1 cellular context compared by ENCODE assay signal in the genomic region with DNA sequence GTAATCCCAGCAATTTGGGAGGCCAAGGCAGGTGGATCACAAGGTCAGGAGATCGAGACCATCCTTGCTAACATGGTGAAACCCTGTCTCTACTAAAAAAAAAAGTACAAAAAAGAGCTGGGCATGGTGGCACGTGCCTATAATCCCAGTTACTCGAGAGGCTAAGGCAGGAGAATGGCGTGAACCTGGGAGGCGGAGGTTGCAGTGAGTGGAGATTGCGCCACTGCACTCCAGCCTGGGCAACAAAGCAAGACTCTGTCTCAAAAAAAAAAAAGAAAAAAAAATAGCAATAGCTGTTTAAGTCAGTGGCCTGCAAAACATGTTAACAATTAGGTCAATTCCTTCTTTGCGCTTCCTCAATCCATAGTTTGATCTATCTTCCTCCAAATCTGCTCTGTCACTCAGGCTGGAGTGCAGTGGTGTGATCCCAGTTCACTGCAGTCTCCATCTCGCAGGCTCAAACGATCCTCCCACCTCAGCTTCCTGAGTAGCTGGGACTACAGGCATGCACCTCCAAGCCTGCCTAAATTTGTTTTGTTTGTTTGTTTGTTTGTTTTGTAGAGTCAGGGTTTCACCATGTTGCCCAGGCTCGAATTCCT.
TF ChIP-seq lines count a peak whose summit lies in the region.
"Not testable (repeated sequence)": the region's sequence is repeated elsewhere in the genome, so short reads cannot be mapped to it uniquely, and the experiment has no call there.

No MANE protein-coding gene starts in this region.

TF ChIP-seq in K562, 482 proteins besides CTCF, POLR2A, EP300 and RAD21:
- TF ChIP-seq, protein P1, sequence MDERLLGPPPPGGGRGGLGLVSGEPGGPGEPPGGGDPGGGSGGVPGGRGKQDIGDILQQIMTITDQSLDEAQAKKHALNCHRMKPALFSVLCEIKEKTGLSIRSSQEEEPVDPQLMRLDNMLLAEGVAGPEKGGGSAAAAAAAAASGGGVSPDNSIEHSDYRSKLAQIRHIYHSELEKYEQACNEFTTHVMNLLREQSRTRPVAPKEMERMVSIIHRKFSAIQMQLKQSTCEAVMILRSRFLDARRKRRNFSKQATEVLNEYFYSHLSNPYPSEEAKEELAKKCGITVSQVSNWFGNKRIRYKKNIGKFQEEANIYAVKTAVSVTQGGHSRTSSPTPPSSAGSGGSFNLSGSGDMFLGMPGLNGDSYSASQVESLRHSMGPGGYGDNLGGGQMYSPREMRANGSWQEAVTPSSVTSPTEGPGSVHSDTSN (CRISPR knock-in tag; IDR thresholded peaks at IDR 0.05; ENCODE audit: low read depth): peak; percentile 42; the same call in 1 of the 2 replicates
- TF ChIP-seq, protein P1 (tag; conservative IDR thresholded peaks at IDR 0.05; ENCODE audit: low read depth): not testable (repeated sequence)
- TF ChIP-seq, protein P2, sequence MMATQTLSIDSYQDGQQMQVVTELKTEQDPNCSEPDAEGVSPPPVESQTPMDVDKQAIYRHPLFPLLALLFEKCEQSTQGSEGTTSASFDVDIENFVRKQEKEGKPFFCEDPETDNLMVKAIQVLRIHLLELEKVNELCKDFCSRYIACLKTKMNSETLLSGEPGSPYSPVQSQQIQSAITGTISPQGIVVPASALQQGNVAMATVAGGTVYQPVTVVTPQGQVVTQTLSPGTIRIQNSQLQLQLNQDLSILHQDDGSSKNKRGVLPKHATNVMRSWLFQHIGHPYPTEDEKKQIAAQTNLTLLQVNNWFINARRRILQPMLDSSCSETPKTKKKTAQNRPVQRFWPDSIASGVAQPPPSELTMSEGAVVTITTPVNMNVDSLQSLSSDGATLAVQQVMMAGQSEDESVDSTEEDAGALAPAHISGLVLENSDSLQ (IDR thresholded peaks at IDR 0.05): peak; percentile 90
- TF ChIP-seq ZNF316 (IDR thresholded peaks at IDR 0.05) (peak; percentile 14; the same call in 1 of the 2 replicates), SMARCA4 (IDR thresholded peaks at IDR 0.05) (peak; percentile 43; the same call in 1 of the 2 replicates), MAFK (IDR thresholded peaks at IDR 0.05; ENCODE audit: low read length) (peak; percentile 17; the same call in 1 of the 2 replicates), L3MBTL2 (IDR thresholded peaks at IDR 0.05) (peak; percentile 45), BHLHE40 (IDR thresholded peaks at IDR 0.05; ENCODE audit: low read length) (0 out of 2 replicates have a peak, but pooled peaks have one; percentile 15), MAFF (IDR thresholded peaks at IDR 0.05; ENCODE audit: low read length) (0 out of 2 replicates have a peak, but pooled peaks have one; percentile 3), CTBP1 (IDR thresholded peaks at IDR 0.05; ENCODE audit: borderline replicate concordance) (peak; percentile 54; the same call in 1 of the 2 replicates), ARID1B (IDR thresholded peaks at IDR 0.05) (peak; percentile 45; the same call in 1 of the 2 replicates), CEBPB (tag; IDR thresholded peaks at IDR 0.05) (peak; percentile 64), ZFX (CRISPR knock-in tag; IDR thresholded peaks at IDR 0.05) (peak; percentile 16; the same call in 1 of the 2 replicates), MAFG (tag; conservative IDR thresholded peaks at IDR 0.05) (peak; percentile 57), DPF2 (IDR thresholded peaks at IDR 0.05) (peak; percentile 12; the same call in 1 of the 2 replicates), NFE2 (IDR thresholded peaks at IDR 0.05; ENCODE audit: low read depth) (peak; percentile 84), C11orf30 (IDR thresholded peaks at IDR 0.05; ENCODE audit: low read depth) (peak; percentile 68), GATA2 (CRISPR knock-in tag; IDR thresholded peaks at IDR 0.05) (0 out of 2 replicates have a peak, but pooled peaks have one; percentile 20), FOXP1 (CRISPR knock-in tag; IDR thresholded peaks at IDR 0.05) (0 out of 2 replicates have a peak, but pooled peaks have one; percentile 46), SPI1 (IDR thresholded peaks at IDR 0.05; ENCODE audit: borderline replicate concordance, low read depth, low read length) (peak; percentile 60; the same call in 1 of the 2 replicates), SMARCE1 (IDR thresholded peaks at IDR 0.05) (peak; percentile 33; the same call in 1 of the 2 replicates)
- TF ChIP-seq, protein P3, sequence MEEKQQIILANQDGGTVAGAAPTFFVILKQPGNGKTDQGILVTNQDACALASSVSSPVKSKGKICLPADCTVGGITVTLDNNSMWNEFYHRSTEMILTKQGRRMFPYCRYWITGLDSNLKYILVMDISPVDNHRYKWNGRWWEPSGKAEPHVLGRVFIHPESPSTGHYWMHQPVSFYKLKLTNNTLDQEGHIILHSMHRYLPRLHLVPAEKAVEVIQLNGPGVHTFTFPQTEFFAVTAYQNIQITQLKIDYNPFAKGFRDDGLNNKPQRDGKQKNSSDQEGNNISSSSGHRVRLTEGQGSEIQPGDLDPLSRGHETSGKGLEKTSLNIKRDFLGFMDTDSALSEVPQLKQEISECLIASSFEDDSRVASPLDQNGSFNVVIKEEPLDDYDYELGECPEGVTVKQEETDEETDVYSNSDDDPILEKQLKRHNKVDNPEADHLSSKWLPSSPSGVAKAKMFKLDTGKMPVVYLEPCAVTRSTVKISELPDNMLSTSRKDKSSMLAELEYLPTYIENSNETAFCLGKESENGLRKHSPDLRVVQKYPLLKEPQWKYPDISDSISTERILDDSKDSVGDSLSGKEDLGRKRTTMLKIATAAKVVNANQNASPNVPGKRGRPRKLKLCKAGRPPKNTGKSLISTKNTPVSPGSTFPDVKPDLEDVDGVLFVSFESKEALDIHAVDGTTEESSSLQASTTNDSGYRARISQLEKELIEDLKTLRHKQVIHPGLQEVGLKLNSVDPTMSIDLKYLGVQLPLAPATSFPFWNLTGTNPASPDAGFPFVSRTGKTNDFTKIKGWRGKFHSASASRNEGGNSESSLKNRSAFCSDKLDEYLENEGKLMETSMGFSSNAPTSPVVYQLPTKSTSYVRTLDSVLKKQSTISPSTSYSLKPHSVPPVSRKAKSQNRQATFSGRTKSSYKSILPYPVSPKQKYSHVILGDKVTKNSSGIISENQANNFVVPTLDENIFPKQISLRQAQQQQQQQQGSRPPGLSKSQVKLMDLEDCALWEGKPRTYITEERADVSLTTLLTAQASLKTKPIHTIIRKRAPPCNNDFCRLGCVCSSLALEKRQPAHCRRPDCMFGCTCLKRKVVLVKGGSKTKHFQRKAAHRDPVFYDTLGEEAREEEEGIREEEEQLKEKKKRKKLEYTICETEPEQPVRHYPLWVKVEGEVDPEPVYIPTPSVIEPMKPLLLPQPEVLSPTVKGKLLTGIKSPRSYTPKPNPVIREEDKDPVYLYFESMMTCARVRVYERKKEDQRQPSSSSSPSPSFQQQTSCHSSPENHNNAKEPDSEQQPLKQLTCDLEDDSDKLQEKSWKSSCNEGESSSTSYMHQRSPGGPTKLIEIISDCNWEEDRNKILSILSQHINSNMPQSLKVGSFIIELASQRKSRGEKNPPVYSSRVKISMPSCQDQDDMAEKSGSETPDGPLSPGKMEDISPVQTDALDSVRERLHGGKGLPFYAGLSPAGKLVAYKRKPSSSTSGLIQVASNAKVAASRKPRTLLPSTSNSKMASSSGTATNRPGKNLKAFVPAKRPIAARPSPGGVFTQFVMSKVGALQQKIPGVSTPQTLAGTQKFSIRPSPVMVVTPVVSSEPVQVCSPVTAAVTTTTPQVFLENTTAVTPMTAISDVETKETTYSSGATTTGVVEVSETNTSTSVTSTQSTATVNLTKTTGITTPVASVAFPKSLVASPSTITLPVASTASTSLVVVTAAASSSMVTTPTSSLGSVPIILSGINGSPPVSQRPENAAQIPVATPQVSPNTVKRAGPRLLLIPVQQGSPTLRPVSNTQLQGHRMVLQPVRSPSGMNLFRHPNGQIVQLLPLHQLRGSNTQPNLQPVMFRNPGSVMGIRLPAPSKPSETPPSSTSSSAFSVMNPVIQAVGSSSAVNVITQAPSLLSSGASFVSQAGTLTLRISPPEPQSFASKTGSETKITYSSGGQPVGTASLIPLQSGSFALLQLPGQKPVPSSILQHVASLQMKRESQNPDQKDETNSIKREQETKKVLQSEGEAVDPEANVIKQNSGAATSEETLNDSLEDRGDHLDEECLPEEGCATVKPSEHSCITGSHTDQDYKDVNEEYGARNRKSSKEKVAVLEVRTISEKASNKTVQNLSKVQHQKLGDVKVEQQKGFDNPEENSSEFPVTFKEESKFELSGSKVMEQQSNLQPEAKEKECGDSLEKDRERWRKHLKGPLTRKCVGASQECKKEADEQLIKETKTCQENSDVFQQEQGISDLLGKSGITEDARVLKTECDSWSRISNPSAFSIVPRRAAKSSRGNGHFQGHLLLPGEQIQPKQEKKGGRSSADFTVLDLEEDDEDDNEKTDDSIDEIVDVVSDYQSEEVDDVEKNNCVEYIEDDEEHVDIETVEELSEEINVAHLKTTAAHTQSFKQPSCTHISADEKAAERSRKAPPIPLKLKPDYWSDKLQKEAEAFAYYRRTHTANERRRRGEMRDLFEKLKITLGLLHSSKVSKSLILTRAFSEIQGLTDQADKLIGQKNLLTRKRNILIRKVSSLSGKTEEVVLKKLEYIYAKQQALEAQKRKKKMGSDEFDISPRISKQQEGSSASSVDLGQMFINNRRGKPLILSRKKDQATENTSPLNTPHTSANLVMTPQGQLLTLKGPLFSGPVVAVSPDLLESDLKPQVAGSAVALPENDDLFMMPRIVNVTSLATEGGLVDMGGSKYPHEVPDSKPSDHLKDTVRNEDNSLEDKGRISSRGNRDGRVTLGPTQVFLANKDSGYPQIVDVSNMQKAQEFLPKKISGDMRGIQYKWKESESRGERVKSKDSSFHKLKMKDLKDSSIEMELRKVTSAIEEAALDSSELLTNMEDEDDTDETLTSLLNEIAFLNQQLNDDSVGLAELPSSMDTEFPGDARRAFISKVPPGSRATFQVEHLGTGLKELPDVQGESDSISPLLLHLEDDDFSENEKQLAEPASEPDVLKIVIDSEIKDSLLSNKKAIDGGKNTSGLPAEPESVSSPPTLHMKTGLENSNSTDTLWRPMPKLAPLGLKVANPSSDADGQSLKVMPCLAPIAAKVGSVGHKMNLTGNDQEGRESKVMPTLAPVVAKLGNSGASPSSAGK (IDR thresholded peaks at IDR 0.05): peak; percentile 23; the same call in 1 of the 2 replicates
- TF ChIP-seq, protein P4, sequence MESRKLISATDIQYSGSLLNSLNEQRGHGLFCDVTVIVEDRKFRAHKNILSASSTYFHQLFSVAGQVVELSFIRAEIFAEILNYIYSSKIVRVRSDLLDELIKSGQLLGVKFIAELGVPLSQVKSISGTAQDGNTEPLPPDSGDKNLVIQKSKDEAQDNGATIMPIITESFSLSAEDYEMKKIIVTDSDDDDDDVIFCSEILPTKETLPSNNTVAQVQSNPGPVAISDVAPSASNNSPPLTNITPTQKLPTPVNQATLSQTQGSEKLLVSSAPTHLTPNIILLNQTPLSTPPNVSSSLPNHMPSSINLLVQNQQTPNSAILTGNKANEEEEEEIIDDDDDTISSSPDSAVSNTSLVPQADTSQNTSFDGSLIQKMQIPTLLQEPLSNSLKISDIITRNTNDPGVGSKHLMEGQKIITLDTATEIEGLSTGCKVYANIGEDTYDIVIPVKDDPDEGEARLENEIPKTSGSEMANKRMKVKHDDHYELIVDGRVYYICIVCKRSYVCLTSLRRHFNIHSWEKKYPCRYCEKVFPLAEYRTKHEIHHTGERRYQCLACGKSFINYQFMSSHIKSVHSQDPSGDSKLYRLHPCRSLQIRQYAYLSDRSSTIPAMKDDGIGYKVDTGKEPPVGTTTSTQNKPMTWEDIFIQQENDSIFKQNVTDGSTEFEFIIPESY (CRISPR knock-in tag; IDR thresholded peaks at IDR 0.05): peak; percentile 53; the same call in 1 of the 2 replicates
